15 cellular contexts compared by ENCODE assay signal in the genomic region with DNA sequence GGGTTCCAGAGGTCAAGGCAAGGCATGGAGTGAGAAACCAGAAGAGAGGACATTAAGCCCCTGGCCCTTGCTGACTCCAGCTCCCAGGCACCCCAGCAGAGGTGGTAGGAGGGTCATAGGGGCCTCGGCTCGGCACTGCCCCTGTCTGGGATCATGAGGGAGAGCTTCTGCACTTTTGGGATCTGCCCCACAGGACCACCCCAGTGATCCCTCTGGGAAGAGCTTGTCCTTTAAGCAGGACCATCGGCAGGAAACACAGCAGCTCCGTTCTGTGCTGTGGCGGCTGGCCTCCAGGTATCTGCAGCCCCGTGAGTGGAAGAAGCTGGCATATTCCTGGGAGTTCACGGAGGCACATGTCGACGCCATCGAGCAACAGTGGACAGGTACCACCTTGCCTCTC. TPM values are rescaled to one million over a fixed set of nuclear protein-coding genes. Genes with fewer than 3 reads are reported as not detected.
DNase-seq lines count a peak whose midpoint lies in the region; ATAC-seq and TF ChIP-seq lines count a peak whose summit lies in the region.
"Had no signal": no experiment of that assay in that cellular context is flagged by ENCODE, and none has a peak within 500 bp of the region (broad histone marks: within the 10 kb centered on the region; RNA-seq: fewer than 3 reads in every experiment).

No MANE protein-coding gene starts in this region.

- ATAC-seq in CD4-positive, CD25-positive, alpha-beta regulatory T cell (ENCODE audit: low read depth in 2 of 2): no peak
- 0 out of 2 replicates have a peak, but pooled peaks have one; percentile 16 for ATAC-seq in HCT116

- no peaks in the 10 kb centered on the region for H3K9me3 ChIP-seq in CD4-positive, CD25-positive, alpha-beta regulatory T cell (ENCODE audit: control insufficient read depth in 2 of 2, low read length in 2 of 2)
- H3K9me3 ChIP-seq in HCT116 (ENCODE audit: control insufficient read depth in 1 of 2, insufficient read depth in 1 of 2, low read depth in 1 of 2, low read length in 2 of 2) (no peaks in the 10 kb centered on the region), esophagus muscularis mucosa (no peaks in the 10 kb centered on the region), PC-9 (ENCODE audit: insufficient read depth, low read depth) (no peaks in the 10 kb centered on the region)
- H3K9me3 ChIP-seq: SJSA1 had no signal

- H2AFZ ChIP-seq in HCT116 (ENCODE audit: low read depth, low read length, poor library complexity, severe bottlenecking) (no peak overlapping the region), PC-9 (no peak overlapping the region)

- peaks cover 10% of the 10 kb centered on the region; the same call in 1 of the 2 replicates for H3F3A ChIP-seq in PC-9 (ENCODE audit: insufficient read depth, low read depth)

- no peak for TF ChIP-seq EP300 in esophagus muscularis mucosa (IDR thresholded peaks at IDR 0.05)

- H3K79me2 ChIP-seq in HCT116 (ENCODE audit: insufficient read depth, low read length) (no peaks in the 10 kb centered on the region), PC-9 (ENCODE audit: low read depth) (no peaks in the 10 kb centered on the region)

- intact Hi-C loops in HCT116 (cut with micrococcal nuclease): no loop called here
- intact Hi-C loops in esophagus muscularis mucosa (cut with DNase I): no loop called here
- intact Hi-C loops in PC-9 (cut with micrococcal nuclease; ENCODE audit: unreplicated experiment): no loop called here

- peaks cover 7% of the 10 kb centered on the region for H3K36me3 Mint-ChIP-seq in CD4-positive, CD25-positive, alpha-beta regulatory T cell
- H3K36me3 Mint-ChIP-seq in nephron progenitor cell (ENCODE audit: low read depth): peaks cover 21% of the 10 kb centered on the region

- BruUV-seq in HCT116 (replicated peaks; lab: Mats Ljungman, UMichigan) (no TSS peak), PC-9 (replicated peaks; lab: Mats Ljungman, UMichigan) (no TSS peak)

- CTCF ChIA-PET in HCT116 (lab: Charles Lee): no interaction called here
- CTCF ChIA-PET in PC-9 (lab: Charles Lee): no interaction called here

- H3K4me2 ChIP-seq in HCT116 (ENCODE audit: low read length) (no peak overlapping the region), PC-9 (no peak overlapping the region)
- H3K4me2 ChIP-seq: KMS-11 had no signal

- no peak overlapping the region for H3K27ac ChIP-seq in CD4-positive, CD25-positive, alpha-beta regulatory T cell (ENCODE audit: insufficient read depth, low read length, poor library complexity, severe bottlenecking)
- no peak overlapping the region for H3K27ac ChIP-seq in HCT116 (ENCODE audit: low read depth, low read length)
- H3K27ac ChIP-seq in esophagus muscularis mucosa (replicated peaks in 1 of 4): no peak overlapping the region
- H3K27ac ChIP-seq in PC-9: no peak overlapping the region
- H3K27ac ChIP-seq: C4-2B, KMS-11, SJSA1 had no signal

- TF ChIP-seq POLR2A in HCT116 (IDR thresholded peaks at IDR 0.05; ENCODE audit: borderline replicate concordance, extremely low read depth, insufficient read depth, insufficient read length) (no peak), esophagus muscularis mucosa (IDR thresholded peaks at IDR 0.05; ENCODE audit: low read depth) (no peak)

- no peaks in the 10 kb centered on the region for H3K4me1 ChIP-seq in CD4-positive, CD25-positive, alpha-beta regulatory T cell (ENCODE audit: control insufficient read depth, insufficient read depth, low read length, poor library complexity, severe bottlenecking)
- no peaks in the 10 kb centered on the region for H3K4me1 ChIP-seq in HCT116 (ENCODE audit: control insufficient read depth in 1 of 2, insufficient read depth in 2 of 2, low read length in 2 of 2)
- no peaks in the 10 kb centered on the region for H3K4me1 ChIP-seq in esophagus muscularis mucosa
- no peaks in the 10 kb centered on the region for H3K4me1 ChIP-seq in PC-9 (replicated peaks; ENCODE audit: insufficient read depth)
- H3K4me1 ChIP-seq: SJSA1 had no signal

- H3K27me3 Mint-ChIP-seq in CD4-positive, CD25-positive, alpha-beta regulatory T cell: no peaks in the 10 kb centered on the region
- peaks cover 11% of the 10 kb centered on the region for H3K27me3 Mint-ChIP-seq in nephron progenitor cell (ENCODE audit: low read depth, poor library complexity)

- POLR2A ChIA-PET in HCT116 (lab: Charles Lee) (no interaction called here), PC-9 (lab: Charles Lee; ENCODE audit: unreplicated experiment) (no interaction called here)

- peak overlapping the region in 2 of 3 donors; percentile 33 to 54 for H3K27ac Mint-ChIP-seq in CD4-positive, CD25-positive, alpha-beta regulatory T cell
- peak overlapping the region; percentile 11 for H3K27ac Mint-ChIP-seq in nephron progenitor cell

- H3K27me3 ChIP-seq in CD4-positive, CD25-positive, alpha-beta regulatory T cell (ENCODE audit: control insufficient read depth, insufficient read depth, low read length): no peaks in the 10 kb centered on the region
- H3K27me3 ChIP-seq in HCT116 (ENCODE audit: insufficient read depth, low read length): no peaks in the 10 kb centered on the region
- no peaks in the 10 kb centered on the region for H3K27me3 ChIP-seq in esophagus muscularis mucosa
- no peaks in the 10 kb centered on the region for H3K27me3 ChIP-seq in PC-9 (ENCODE audit: insufficient read depth, low read depth)
- H3K27me3 ChIP-seq: SJSA1 had no signal

- H3K9me2 ChIP-seq in HCT116 (ENCODE audit: insufficient read depth): no peaks in the 10 kb centered on the region
- no peaks in the 10 kb centered on the region for H3K9me2 ChIP-seq in PC-9 (ENCODE audit: insufficient read depth)

- no peak for TF ChIP-seq RAD21 in HCT116 (IDR thresholded peaks at IDR 0.05; ENCODE audit: low read depth)

- TF ChIP-seq CTCF in HCT116 (IDR thresholded peaks at IDR 0.05 in 2 of 3, conservative IDR thresholded peaks at IDR 0.05 in 1 of 3; ENCODE audit: borderline replicate concordance in 1 of 3, insufficient read depth in 1 of 3, low read depth in 2 of 3, low read length in 2 of 3) (no peak), esophagus muscularis mucosa (IDR thresholded peaks at IDR 0.05) (no peak), nephron progenitor cell (IDR thresholded peaks at IDR 0.05) (no peak), PC-9 (conservative IDR thresholded peaks at IDR 0.05) (no peak)

- 81% methylated on average over 6 of the region's 10 CpGs for WGBS in esophagus muscularis mucosa

- no peak overlapping the region for H3K4me3 ChIP-seq in CD4-positive, CD25-positive, alpha-beta regulatory T cell (ENCODE audit: low read depth, low read length)
- H3K4me3 ChIP-seq in HCT116 (replicated peaks in 1 of 2; ENCODE audit: low read depth in 1 of 2, low read length in 2 of 2) (no peak overlapping the region), esophagus muscularis mucosa (no peak overlapping the region), PC-9 (no peak overlapping the region)
- H3K4me3 ChIP-seq: SJSA1 had no signal

- RAD21 ChIA-PET in HCT116 (lab: Charles Lee; ENCODE audit: low non-redundant PET in 1 of 2, low total read pairs in 2 of 2, uncharacterized antibody in 2 of 2, unreplicated experiment in 2 of 2): no interaction called here

- no peak for DNase-seq in CD4-positive, CD25-positive, alpha-beta regulatory T cell
- no peak for DNase-seq in HCT116 (ENCODE audit: low read depth, low spot score)
- peak; percentile 60 for DNase-seq in esophagus muscularis mucosa (ENCODE audit: extremely low spot score)
- DNase-seq in nephron progenitor cell: no peak
- no peak for DNase-seq in PC-9
- DNase-seq in retina: no peak
- DNase-seq in T-helper 1 cell: no peak
- DNase-seq: DMS53, NCI-H1436 treated with DMSO at 0.1 percent for 48 hours, NCI-H2029 treated with DMSO at 0.1 percent for 48 hours, NCI-H510A, NCI-H774 had no signal

- H3K9me3 Mint-ChIP-seq in CD4-positive, CD25-positive, alpha-beta regulatory T cell: peaks cover 0 to 1% (median 0%) of the 10 kb centered on the region in 7 donors
- peaks cover 5% of the 10 kb centered on the region for H3K9me3 Mint-ChIP-seq in nephron progenitor cell

- no peaks in the 10 kb centered on the region for H4K20me1 ChIP-seq in HCT116 (ENCODE audit: insufficient read depth)
- no peaks in the 10 kb centered on the region for H4K20me1 ChIP-seq in PC-9 (ENCODE audit: insufficient read depth)

- no peak overlapping the region for H3K4me3 Mint-ChIP-seq in CD4-positive, CD25-positive, alpha-beta regulatory T cell
- H3K4me3 Mint-ChIP-seq in nephron progenitor cell: no peak overlapping the region

- H3K4me1 Mint-ChIP-seq in CD4-positive, CD25-positive, alpha-beta regulatory T cell: peaks cover 0 to 10% (median 3%) of the 10 kb centered on the region in 4 donors
- H3K4me1 Mint-ChIP-seq in nephron progenitor cell: peaks cover 10% of the 10 kb centered on the region

- H3K9ac ChIP-seq in HCT116 (ENCODE audit: low read length): no peak overlapping the region
- H3K9ac ChIP-seq: KMS-11 had no signal

- H3K36me3 ChIP-seq in CD4-positive, CD25-positive, alpha-beta regulatory T cell (ENCODE audit: control insufficient read depth, insufficient read depth, low read length): no peaks in the 10 kb centered on the region
- H3K36me3 ChIP-seq in HCT116 (ENCODE audit: control insufficient read depth in 1 of 2, insufficient read depth in 2 of 2, low read length in 2 of 2): no peaks in the 10 kb centered on the region
- H3K36me3 ChIP-seq in esophagus muscularis mucosa: peaks cover 0 to 49% (median 7%) of the 10 kb centered on the region in 4 donors
- no peaks in the 10 kb centered on the region; the same call in 1 of the 2 replicates for H3K36me3 ChIP-seq in PC-9 (ENCODE audit: low read depth)
- H3K36me3 ChIP-seq: SJSA1 had no signal

TF ChIP-seq in HCT116, 20 proteins besides CTCF, POLR2A, EP300 and RAD21 (continues in another document):
- no peak for TF ChIP-seq SP1 (IDR thresholded peaks at IDR 0.05; ENCODE audit: low read depth)

RNA-seq across cellular contexts. Expression of gene ANKDD1A, which starts 35.5 kb away (rescaled TPM):
- total RNA-seq in CD4-positive, CD25-positive, alpha-beta regulatory T cell: 12.4 TPM
- polyA plus RNA-seq in CD4-positive, CD25-positive, alpha-beta regulatory T cell: 1 to 10 TPM in 2 of 4 donors, under 1 TPM in 2; 0.35 to 5.4 (median 0.83) TPM
- total RNA-seq in HCT116 (2021; ENCODE audit: unreplicated experiment): 8.1 TPM
- 5.7 and 6.5 TPM in 2 replicates for polyA plus RNA-seq in HCT116 (2012)
- 10 to 100 TPM in 3 of 4 donors, 1 to 10 TPM in 1; 10.0 to 14.7 (median 11.0) TPM for total RNA-seq in esophagus muscularis mucosa
- total RNA-seq in PC-9 (2021): 14.2 and 17.5 TPM in 2 replicates

RNA-seq across cellular contexts. Expression of gene SPG21, which starts 42.5 kb away (rescaled TPM):
- 46.9 TPM for total RNA-seq in CD4-positive, CD25-positive, alpha-beta regulatory T cell
- 100 to 1,000 TPM; 126 to 146 (median 136) TPM for polyA plus RNA-seq in CD4-positive, CD25-positive, alpha-beta regulatory T cell
- 72.7 TPM for total RNA-seq in HCT116 (2021; ENCODE audit: unreplicated experiment)
- 34.6 and 36.1 TPM in 2 replicates for polyA plus RNA-seq in HCT116 (2012)
- 10 to 100 TPM; 83.5 to 96.7 (median 90.8) TPM for total RNA-seq in esophagus muscularis mucosa
- total RNA-seq in PC-9 (2021): 88.3 and 91.7 TPM in 2 replicates
